In genomic region chr19:16594131-16594586, GRCh38 we compare ENCODE assay signal across 10 cellular contexts. TPM values are rescaled to one million over a fixed set of nuclear protein-coding genes. Genes with fewer than 3 reads are reported as not detected.
DNase-seq lines count a peak whose midpoint lies in the region; ATAC-seq, FAIRE-seq and TF ChIP-seq lines count a peak whose summit lies in the region.
"Had no signal": no experiment of that assay in that cellular context is flagged by ENCODE, and none has a peak within 500 bp of the region (broad histone marks: within the 10 kb centered on the region; RNA-seq: fewer than 3 reads in every experiment).

No MANE protein-coding gene starts in this region.

- H3K4me3 Mint-ChIP-seq in activated CD8-positive, alpha-beta memory T cell treated with anti-CD3 and anti-CD28 coated beads, Interleukin-2, amount 10 ng/mL, durations not matched to agents 7 days and 5 days = peak overlapping the region; percentile 60
- H3K4me3 Mint-ChIP-seq in glutamatergic neuron (ENCODE audit: unreplicated experiment) = no peak overlapping the region
- H3K4me3 Mint-ChIP-seq: nephron had no signal

- no peak overlapping the region for H2AFZ ChIP-seq in trophoblast cell (ENCODE audit: insufficient read depth, low read length, poor library complexity)

- peaks cover 2% of the 10 kb centered on the region for H3K79me2 ChIP-seq in trophoblast cell (ENCODE audit: control insufficient read depth, insufficient read depth, low read length, poor library complexity)

- H4K91ac ChIP-seq in trophoblast cell (ENCODE audit: low read depth, low read length) = no peak overlapping the region

- no CpG with 5 or more reads among the region's 10 CpGs for WGBS in trophoblast cell (ENCODE audit: extremely low coverage, insufficient coverage, insufficient read length)

- H3K27me3 Mint-ChIP-seq in activated CD8-positive, alpha-beta memory T cell treated with anti-CD3 and anti-CD28 coated beads, Interleukin-2, amount 10 ng/mL, durations not matched to agents 7 days and 5 days = no peaks in the 10 kb centered on the region
- peaks cover 7% of the 10 kb centered on the region for H3K27me3 Mint-ChIP-seq in glutamatergic neuron (ENCODE audit: unreplicated experiment)

- H2BK120ac ChIP-seq in trophoblast cell (ENCODE audit: insufficient read depth, low read length, poor library complexity) = no peak overlapping the region

- H2BK12ac ChIP-seq in trophoblast cell (ENCODE audit: low read length) = no peak overlapping the region

- no peak for TF ChIP-seq POLR2A in breast epithelium (IDR thresholded peaks at IDR 0.05)

- H3K36me3 ChIP-seq in trophoblast cell (ENCODE audit: control insufficient read depth in 1 of 2, insufficient read depth in 2 of 2, low read length in 2 of 2) (peaks cover 0 to 3% of the 10 kb centered on the region in 2 experiments), breast epithelium (no peaks in the 10 kb centered on the region)

- peaks cover 2% of the 10 kb centered on the region for H3K36me3 Mint-ChIP-seq in activated CD8-positive, alpha-beta memory T cell treated with anti-CD3 and anti-CD28 coated beads, Interleukin-2, amount 10 ng/mL, durations not matched to agents 7 days and 5 days
- no peaks in the 10 kb centered on the region for H3K36me3 Mint-ChIP-seq in glutamatergic neuron (ENCODE audit: unreplicated experiment)

- H2BK5ac ChIP-seq in trophoblast cell (ENCODE audit: low read depth, low read length, poor library complexity) = no peak overlapping the region

- CTCF ChIA-PET in activated CD8-positive, alpha-beta memory T cell treated with anti-CD3 and anti-CD28 coated beads, Interleukin-2, amount 10 ng/mL, durations not matched to agents 7 days and 5 days (lab: Charles Lee) = interaction anchor here (1.0 to 1.4 kb wide), 4 partner anchors 10 to 33 kb away, joined by 3 to 4 read pairs (median 3); partner anchors contain the start of gene MED26

- peaks cover 0 to 5% of the 10 kb centered on the region in 2 experiments for H3K4me1 ChIP-seq in trophoblast cell (ENCODE audit: control insufficient read depth in 1 of 2, insufficient read depth in 2 of 2, low read length in 2 of 2)
- H3K4me1 ChIP-seq in breast epithelium = peaks cover 0 to 9% of the 10 kb centered on the region in 2 donors

- peak; percentile 69 for ATAC-seq in activated CD8-positive, alpha-beta memory T cell treated with anti-CD3 and anti-CD28 coated beads, Interleukin-2, amount 10 ng/mL, durations not matched to agents 7 days and 5 days
- ATAC-seq in HG03175 (IDR thresholded peaks at IDR 0.05; ENCODE audit: unreplicated experiment) = no peak

- no peaks in the 10 kb centered on the region for H3K9me3 Mint-ChIP-seq in activated CD8-positive, alpha-beta memory T cell treated with anti-CD3 and anti-CD28 coated beads, Interleukin-2, amount 10 ng/mL, durations not matched to agents 7 days and 5 days (ENCODE audit: low read depth)
- H3K9me3 Mint-ChIP-seq in glutamatergic neuron (ENCODE audit: unreplicated experiment) = peaks cover 7% of the 10 kb centered on the region
- H3K9me3 Mint-ChIP-seq: nephron had no signal

- H3K9me3 ChIP-seq in trophoblast cell (ENCODE audit: insufficient read depth, low read depth, low read length) = no peaks in the 10 kb centered on the region
- H3K9me3 ChIP-seq in breast epithelium = no peaks in the 10 kb centered on the region

- H3K4me3 ChIP-seq in trophoblast cell (ENCODE audit: low read depth, low read length) (no peak overlapping the region), breast epithelium (no peak overlapping the region)

- H3K18ac ChIP-seq in trophoblast cell (ENCODE audit: low read length) = no peak overlapping the region

- no peak overlapping the region for H4K8ac ChIP-seq in trophoblast cell (ENCODE audit: low read depth, low read length)

- no peak overlapping the region for H2AK5ac ChIP-seq in trophoblast cell (ENCODE audit: low read length)

- peak overlapping the region; percentile 91 for H3K27ac Mint-ChIP-seq in activated CD8-positive, alpha-beta memory T cell treated with anti-CD3 and anti-CD28 coated beads, Interleukin-2, amount 10 ng/mL, durations not matched to agents 7 days and 5 days
- H3K27ac Mint-ChIP-seq in glutamatergic neuron (ENCODE audit: unreplicated experiment) = no peak overlapping the region
- H3K27ac Mint-ChIP-seq: nephron had no signal

- peaks cover 83% of the 10 kb centered on the region for H3K4me1 Mint-ChIP-seq in activated CD8-positive, alpha-beta memory T cell treated with anti-CD3 and anti-CD28 coated beads, Interleukin-2, amount 10 ng/mL, durations not matched to agents 7 days and 5 days
- peaks cover 48% of the 10 kb centered on the region for H3K4me1 Mint-ChIP-seq in glutamatergic neuron (ENCODE audit: low read depth, unreplicated experiment)

- intact Hi-C loops in breast epithelium (cut with DNase I; ENCODE audit: low total_unique reads) = no loop called here

- H3K27ac ChIP-seq in trophoblast cell (ENCODE audit: low read depth, low read length) (no peak overlapping the region), breast epithelium (no peak overlapping the region)

- no peak overlapping the region for H3K14ac ChIP-seq in trophoblast cell (ENCODE audit: low read length)

- no peak overlapping the region for H3K4me2 ChIP-seq in trophoblast cell (ENCODE audit: low read length)

- H3K23ac ChIP-seq in trophoblast cell (ENCODE audit: low read length) = no peak overlapping the region

- peak overlapping the region; percentile 9 for H3K4ac ChIP-seq in trophoblast cell (ENCODE audit: low read depth, low read length)

- no peaks in the 10 kb centered on the region for H3K79me1 ChIP-seq in trophoblast cell (ENCODE audit: low read length)

- FAIRE-seq in GM18507 (lab: Jason Lieb, UNC) = peak; percentile 82

- no peak overlapping the region for H3K9ac ChIP-seq in trophoblast cell (ENCODE audit: low read length)

- TF ChIP-seq CTCF in glutamatergic neuron (IDR thresholded peaks at IDR 0.05; ENCODE audit: partially characterized antibody, unreplicated experiment) (no peak), breast epithelium (IDR thresholded peaks at IDR 0.05) (no peak)

- no peak for DNase-seq in GM18507 (ENCODE audit: extremely low spot score, insufficient read length, low read depth)
- DNase-seq in Kasumi-1 (lab: John Stamatoyannopoulos, UW) = peak; percentile 9 to 31
- peak; percentile 86 for DNase-seq in activated CD8-positive, alpha-beta memory T cell treated with anti-CD3 and anti-CD28 coated beads, Interleukin-2, amount 10 ng/mL, durations not matched to agents 7 days and 5 days
- DNase-seq in trophoblast cell = no peak
- DNase-seq in cortex of kidney (lab: John Stamatoyannopoulos, UW) = no peak
- DNase-seq in glutamatergic neuron = no peak
- DNase-seq in breast epithelium (ENCODE audit: low spot score in 2 of 2) = no peak
- DNase-seq: NCI-H748 treated with DMSO at 0.1 percent for 48 hours had no signal

- H3K27me3 ChIP-seq in trophoblast cell (ENCODE audit: insufficient read depth, low read length) (no peaks in the 10 kb centered on the region), breast epithelium (no peaks in the 10 kb centered on the region)

- no peak overlapping the region for H4K12ac ChIP-seq in trophoblast cell (ENCODE audit: low read depth, low read length)

RNA-seq across cellular contexts. Expression of gene SLC35E1, which starts 21.9 kb away (rescaled TPM):
- total RNA-seq in activated CD8-positive, alpha-beta memory T cell treated with anti-CD3 and anti-CD28 coated beads, Interleukin-2, amount 10 ng/mL, durations not matched to agents 7 days and 5 days = 10 to 100 TPM; 46.2 to 46.3 TPM
- polyA plus RNA-seq in trophoblast cell (2013) = 101 TPM in 2 replicates
- total RNA-seq in glutamatergic neuron (ENCODE audit: unreplicated experiment) (31.9 TPM), breast epithelium (10 to 100 TPM; 33.0 to 44.9 (median 39.2) TPM)

RNA-seq across cellular contexts. Expression of gene MED26, which starts 33.8 kb away (rescaled TPM):
- 10 to 100 TPM; 16.0 to 21.3 TPM for total RNA-seq in activated CD8-positive, alpha-beta memory T cell treated with anti-CD3 and anti-CD28 coated beads, Interleukin-2, amount 10 ng/mL, durations not matched to agents 7 days and 5 days
- 10.5 and 11.2 TPM in 2 replicates for polyA plus RNA-seq in trophoblast cell (2013)
- total RNA-seq in glutamatergic neuron (ENCODE audit: unreplicated experiment) (9.8 TPM), breast epithelium (1 to 10 TPM; 5.6 to 10.0 (median 7.5) TPM)

RNA-seq across cellular contexts. Expression of gene CHERP, which starts 51.9 kb away (rescaled TPM):
- 10 to 100 TPM; 66.5 to 74.5 TPM for total RNA-seq in activated CD8-positive, alpha-beta memory T cell treated with anti-CD3 and anti-CD28 coated beads, Interleukin-2, amount 10 ng/mL, durations not matched to agents 7 days and 5 days
- polyA plus RNA-seq in trophoblast cell (2013) = 48.8 and 49.6 TPM in 2 replicates
- 50.7 TPM for total RNA-seq in glutamatergic neuron (ENCODE audit: unreplicated experiment)
- 1 to 10 TPM; 6.7 to 9.2 (median 8.0) TPM for total RNA-seq in breast epithelium

Comparison
In these comparisons a context has a peak if more than half of its experiments do, and no peak if none do; other contexts are left out.
1. DNase-seq: peak in Kasumi-1 (2 of 2) and activated CD8-positive, alpha-beta memory T cell treated with anti-CD3 and anti-CD28 coated beads, Interleukin-2, amount 10 ng/mL, durations not matched to agents 7 days and 5 days (single experiment); none in GM18507 (single experiment), trophoblast cell (0 of 2), cortex of kidney (single experiment), glutamatergic neuron (single experiment) and breast epithelium (0 of 2).